ENCODE assay signal across 1 cellular context in genomic region chr10:59346321-59346720, GRCh38.
TF ChIP-seq lines count a peak whose summit lies in the region.

No MANE protein-coding gene starts in this region.

TF ChIP-seq in IMR-90, 13 proteins besides CTCF, POLR2A, EP300 and RAD21:
- TF ChIP-seq CEBPB (IDR thresholded peaks at IDR 0.05; ENCODE audit: low read depth, low read length) (peak; percentile 14; the same call in 1 of the 2 replicates), RCOR1 (IDR thresholded peaks at IDR 0.05; ENCODE audit: insufficient replicate concordance, low read length) (no peak)
